Comparison of ENCODE assay signal across 20 cellular contexts in the genomic region with DNA sequence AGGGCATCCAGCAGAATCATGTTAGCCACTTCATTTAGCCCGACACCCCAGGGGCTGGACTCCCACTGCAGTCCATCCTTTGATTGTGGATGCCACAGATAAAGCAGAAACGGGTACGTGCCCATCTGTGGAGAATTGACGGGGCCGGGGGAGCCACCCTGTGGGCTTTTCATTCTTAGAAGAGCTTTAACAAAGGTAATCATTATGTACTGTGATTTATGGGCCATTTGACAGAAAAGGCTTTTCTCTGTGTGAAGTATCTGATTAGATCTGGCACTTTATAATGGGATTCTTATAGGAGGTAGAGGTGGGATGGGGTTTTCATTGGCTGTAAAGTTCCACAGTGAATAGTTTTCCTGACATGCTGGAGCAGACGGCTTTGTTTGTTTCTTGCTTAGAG. TPM values are rescaled to one million over a fixed set of nuclear protein-coding genes. Genes with fewer than 3 reads are reported as not detected.
DNase-seq lines count a peak whose midpoint lies in the region; ATAC-seq lines count a peak whose summit lies in the region.
"Had no signal": no experiment of that assay in that cellular context is flagged by ENCODE, and none has a peak within 500 bp of the region (broad histone marks: within the 10 kb centered on the region; RNA-seq: fewer than 3 reads in every experiment).

No MANE protein-coding gene starts in this region.

- CTCF ChIA-PET in activated CD4-positive, alpha-beta memory T cell treated with anti-CD3 and anti-CD28 coated beads, Interleukin-2, amount 10 ng/mL, durations not matched to agents 7 days and 5 days (lab: Charles Lee), result no interaction called here

- H3K4ac ChIP-seq in mesendoderm (ENCODE audit: low read depth, low read length), result no peak overlapping the region

- no peak overlapping the region for H3K4me2 ChIP-seq in mesendoderm (ENCODE audit: low read length)
- H3K4me2 ChIP-seq: SK-N-SH had no signal

- H3K79me1 ChIP-seq in mesendoderm (ENCODE audit: low read length), result peaks cover 3% of the 10 kb centered on the region

- H3K4me1 ChIP-seq in mesendoderm (ENCODE audit: control insufficient read depth, low read depth, low read length), result peaks cover 5% of the 10 kb centered on the region

- ATAC-seq in GM18520 (IDR thresholded peaks at IDR 0.05; ENCODE audit: unreplicated experiment), result no peak

- H3K4me3 Mint-ChIP-seq in activated CD4-positive, alpha-beta memory T cell treated with anti-CD3 and anti-CD28 coated beads, Interleukin-2, amount 10 ng/mL, durations not matched to agents 7 days and 5 days, result no peak overlapping the region
- H3K4me3 Mint-ChIP-seq: H9 had no signal

- no peak overlapping the region for H2AK5ac ChIP-seq in mesendoderm (ENCODE audit: low read length)

- H2BK5ac ChIP-seq in mesendoderm (ENCODE audit: low read length), result no peak overlapping the region

- POLR2A ChIA-PET in activated CD4-positive, alpha-beta memory T cell treated with anti-CD3 and anti-CD28 coated beads, Interleukin-2, amount 10 ng/mL, durations not matched to agents 7 days and 5 days (lab: Charles Lee), result no interaction called here

- H4K5ac ChIP-seq in mesendoderm (ENCODE audit: low read length), result no peak overlapping the region

- no CpG with 5 or more reads among the region's 6 CpGs for WGBS in mesendoderm (ENCODE audit: extremely low coverage, insufficient coverage, low lambda C conversion rate)

- no peaks in the 10 kb centered on the region for H3K79me2 ChIP-seq in mesendoderm (ENCODE audit: control insufficient read depth, insufficient read depth, low read length)

- no peaks in the 10 kb centered on the region for H3K27me3 ChIP-seq in mesendoderm (ENCODE audit: insufficient read depth, low read length, poor library complexity)

- H3K56ac ChIP-seq in mesendoderm (ENCODE audit: low read length), result no peak overlapping the region

- H3K27ac Mint-ChIP-seq in activated CD4-positive, alpha-beta memory T cell treated with anti-CD3 and anti-CD28 coated beads, Interleukin-2, amount 10 ng/mL, durations not matched to agents 7 days and 5 days, result no peak overlapping the region
- H3K27ac Mint-ChIP-seq: H9 had no signal

- no peak overlapping the region for H2BK120ac ChIP-seq in mesendoderm (ENCODE audit: low read depth, low read length)

- no peaks in the 10 kb centered on the region for H3K9me3 Mint-ChIP-seq in activated CD4-positive, alpha-beta memory T cell treated with anti-CD3 and anti-CD28 coated beads, Interleukin-2, amount 10 ng/mL, durations not matched to agents 7 days and 5 days
- H3K9me3 Mint-ChIP-seq: H9 had no signal

- no peak overlapping the region for H4K8ac ChIP-seq in mesendoderm (ENCODE audit: low read depth, low read length)

- H3K27ac ChIP-seq in mesendoderm (ENCODE audit: low read depth, low read length) (peak overlapping the region; percentile 84), substantia nigra (ENCODE audit: low read depth, low read length, poor library complexity, severe bottlenecking) (no peak overlapping the region)
- H3K27ac ChIP-seq: 22Rv1 had no signal

- H3K27me3 Mint-ChIP-seq in activated CD4-positive, alpha-beta memory T cell treated with anti-CD3 and anti-CD28 coated beads, Interleukin-2, amount 10 ng/mL, durations not matched to agents 7 days and 5 days, result no peaks in the 10 kb centered on the region

- H3K36me3 ChIP-seq in mesendoderm (ENCODE audit: control insufficient read depth, insufficient read depth, low read length), result peaks cover 11% of the 10 kb centered on the region

- H3K18ac ChIP-seq in mesendoderm (ENCODE audit: low read length), result no peak overlapping the region

- H3K9ac ChIP-seq in mesendoderm (ENCODE audit: low read length), result no peak overlapping the region
- H3K9ac ChIP-seq: SK-N-SH had no signal

- no peak overlapping the region for H3K23ac ChIP-seq in mesendoderm (ENCODE audit: low read length)

- H3K4me3 ChIP-seq in mesendoderm (ENCODE audit: low read length), result no peak overlapping the region

- H3K36me3 Mint-ChIP-seq in activated CD4-positive, alpha-beta memory T cell treated with anti-CD3 and anti-CD28 coated beads, Interleukin-2, amount 10 ng/mL, durations not matched to agents 7 days and 5 days (ENCODE audit: low read depth), result peaks cover 4% of the 10 kb centered on the region

- no peaks in the 10 kb centered on the region for H3K4me1 Mint-ChIP-seq in activated CD4-positive, alpha-beta memory T cell treated with anti-CD3 and anti-CD28 coated beads, Interleukin-2, amount 10 ng/mL, durations not matched to agents 7 days and 5 days

- no peak overlapping the region for H2BK15ac ChIP-seq in mesendoderm (replicated peaks; ENCODE audit: low read depth)

- DNase-seq in NCI-H1436 treated with DMSO at 0.1 percent for 48 hours (lab: John Stamatoyannopoulos, UW) (peak; percentile 12), NCI-H1436 (lab: John Stamatoyannopoulos, UW) (no peak), NCI-H1417 treated with DMSO at 0.1 percent for 48 hours (lab: John Stamatoyannopoulos, UW) (peak; percentile 79), NCI-H69 (lab: John Stamatoyannopoulos, UW) (peak; percentile 94), mesendoderm (peak; percentile 56), substantia nigra (lab: John Stamatoyannopoulos, UW) (no peak)
- no peak for DNase-seq in activated CD4-positive, alpha-beta memory T cell treated with anti-CD3 and anti-CD28 coated beads, Interleukin-2, amount 10 ng/mL, durations not matched to agents 7 days and 5 days
- DNase-seq: AML-193, Caco-2, H9, Kasumi-1, MM.1S, NCI-H1092 treated with DMSO at 0.1 percent for 48 hours, NCI-H1930, NCI-H446 treated with DMSO at 0.1 percent for 48 hours, NCI-H774, SHP77, SK-N-SH had no signal

RNA-seq across cellular contexts. Expression of a gene that starts 40.4 kb away (rescaled TPM):
- 14.0 TPM for polyA plus RNA-seq in mesendoderm (2013, experiment 1 of 2)
- 15.1 TPM for polyA plus RNA-seq in mesendoderm (2013, experiment 2 of 2)
- total RNA-seq in activated CD4-positive, alpha-beta memory T cell treated with anti-CD3 and anti-CD28 coated beads, Interleukin-2, amount 10 ng/mL, durations not matched to agents 7 days and 5 days, result 10 to 100 TPM; 17.1 to 17.2 TPM

Comparison
In these comparisons a context has a peak if more than half of its experiments do, and no peak if none do; other contexts are left out.
1. DNase-seq: peak in NCI-H1436 treated with DMSO at 0.1 percent for 48 hours (single experiment), NCI-H1417 treated with DMSO at 0.1 percent for 48 hours (single experiment), NCI-H69 (single experiment) and mesendoderm (single experiment); none in NCI-H1436 (single experiment), activated CD4-positive, alpha-beta memory T cell treated with anti-CD3 and anti-CD28 coated beads, Interleukin-2, amount 10 ng/mL, durations not matched to agents 7 days and 5 days (single experiment) and substantia nigra (0 of 49).